10 cellular contexts compared by ENCODE assay signal in genomic region chrX:72105436-72105835, GRCh38. TPM values are rescaled to one million over a fixed set of nuclear protein-coding genes. Genes with fewer than 3 reads are reported as not detected.
DNase-seq lines count a peak whose midpoint lies in the region; ATAC-seq and TF ChIP-seq lines count a peak whose summit lies in the region.
"Had no signal": no experiment of that assay in that cellular context is flagged by ENCODE, and none has a peak within 500 bp of the region (broad histone marks: within the 10 kb centered on the region; RNA-seq: fewer than 3 reads in every experiment).

No MANE protein-coding gene starts in this region.

- H3K4me1 Mint-ChIP-seq in CD8-positive, alpha-beta T cell (ENCODE audit: low read depth): peaks cover 49% of the 10 kb centered on the region
- peaks cover 26% of the 10 kb centered on the region for H3K4me1 Mint-ChIP-seq in activated T-helper 2 cell treated with anti-CD3 and anti-CD28 coated beads, Interferon-gamma antibody, Interleukin-2, Interleukin-4, amounts not matched to agents 10 μg/mL and 5 μg/mL and 100 μg/mL, durations not matched to agents 14 hours and 24 hours and 36 hours (ENCODE audit: low read depth)
- peaks cover 3% of the 10 kb centered on the region for H3K4me1 Mint-ChIP-seq in type B pancreatic cell (ENCODE audit: unreplicated experiment)

- peak overlapping the region; percentile 34 for H3K27ac ChIP-seq in CD8-positive, alpha-beta T cell (ENCODE audit: low read depth, low read length)
- H3K27ac ChIP-seq: esophagus squamous epithelium had no signal

- peaks cover 16% of the 10 kb centered on the region for H3K27me3 Mint-ChIP-seq in CD8-positive, alpha-beta T cell (ENCODE audit: low read depth)
- H3K27me3 Mint-ChIP-seq in activated T-helper 2 cell treated with anti-CD3 and anti-CD28 coated beads, Interferon-gamma antibody, Interleukin-2, Interleukin-4, amounts not matched to agents 10 μg/mL and 5 μg/mL and 100 μg/mL, durations not matched to agents 14 hours and 24 hours and 36 hours (ENCODE audit: low read depth): peaks cover 42% of the 10 kb centered on the region
- peaks cover 5% of the 10 kb centered on the region for H3K27me3 Mint-ChIP-seq in type B pancreatic cell

- TF ChIP-seq CTCF in CD8-positive, alpha-beta T cell (IDR thresholded peaks at IDR 0.05): no peak
- no peak for TF ChIP-seq CTCF in type B pancreatic cell (conservative IDR thresholded peaks at IDR 0.05)

- intact Hi-C loops in CD8-positive, alpha-beta T cell (cut with DNase I, micrococcal nuclease): no loop called here
- intact Hi-C loops in activated T-helper 2 cell treated with anti-CD3 and anti-CD28 coated beads, Interferon-gamma antibody, Interleukin-2, Interleukin-4, amounts not matched to agents 10 μg/mL and 5 μg/mL and 100 μg/mL, durations not matched to agents 14 hours and 24 hours and 36 hours (cut with micrococcal nuclease): no loop called here

- ATAC-seq in CD8-positive, alpha-beta T cell: peak; percentile 76
- ATAC-seq in GM19452 (IDR thresholded peaks at IDR 0.05; ENCODE audit: unreplicated experiment): peak; percentile 63
- ATAC-seq in HG03354 (IDR thresholded peaks at IDR 0.05; ENCODE audit: poor library complexity, severe bottlenecking, unreplicated experiment): peak; percentile 55
- ATAC-seq in GM21825 (IDR thresholded peaks at IDR 0.05; ENCODE audit: unreplicated experiment): no peak

- POLR2A ChIA-PET in CD8-positive, alpha-beta T cell (lab: Charles Lee): interaction anchor here (0.7 kb wide), 1 partner anchor 123 kb away, joined by 3 read pairs; no protein-coding TSS in a partner anchor

- peak overlapping the region; percentile 78 for H3K27ac Mint-ChIP-seq in CD8-positive, alpha-beta T cell
- H3K27ac Mint-ChIP-seq in activated T-helper 2 cell treated with anti-CD3 and anti-CD28 coated beads, Interferon-gamma antibody, Interleukin-2, Interleukin-4, amounts not matched to agents 10 μg/mL and 5 μg/mL and 100 μg/mL, durations not matched to agents 14 hours and 24 hours and 36 hours: no peak overlapping the region
- H3K27ac Mint-ChIP-seq in type B pancreatic cell: no peak overlapping the region

- H3K36me3 ChIP-seq in CD8-positive, alpha-beta T cell (ENCODE audit: insufficient read depth, low read length): no peaks in the 10 kb centered on the region
- H3K36me3 ChIP-seq: esophagus squamous epithelium had no signal

- peak in 6 of 7 experiments; percentile 22 to 73 (median 52) for DNase-seq in CD8-positive, alpha-beta T cell
- DNase-seq in activated T-helper 2 cell treated with anti-CD3 and anti-CD28 coated beads, Interferon-gamma antibody, Interleukin-2, Interleukin-4, amounts not matched to agents 10 μg/mL and 5 μg/mL and 100 μg/mL, durations not matched to agents 14 hours and 24 hours and 36 hours (ENCODE audit: low spot score): peak; percentile 51
- DNase-seq in KG1 (lab: John Stamatoyannopoulos, UW) (no peak), type B pancreatic cell (ENCODE audit: extremely low spot score, unreplicated experiment) (no peak), DMS 273 treated with DMSO at 0.1 percent for 48 hours (lab: John Stamatoyannopoulos, UW) (no peak)
- DNase-seq: esophagus squamous epithelium, midbrain had no signal

- peaks cover 36% of the 10 kb centered on the region for H3K4me1 ChIP-seq in CD8-positive, alpha-beta T cell (ENCODE audit: insufficient read depth, low read length)

- no peaks in the 10 kb centered on the region for H3K36me3 Mint-ChIP-seq in CD8-positive, alpha-beta T cell
- no peaks in the 10 kb centered on the region for H3K36me3 Mint-ChIP-seq in activated T-helper 2 cell treated with anti-CD3 and anti-CD28 coated beads, Interferon-gamma antibody, Interleukin-2, Interleukin-4, amounts not matched to agents 10 μg/mL and 5 μg/mL and 100 μg/mL, durations not matched to agents 14 hours and 24 hours and 36 hours (ENCODE audit: low read depth)
- H3K36me3 Mint-ChIP-seq in type B pancreatic cell: peaks cover 6% of the 10 kb centered on the region

- H3K9me3 ChIP-seq in CD8-positive, alpha-beta T cell (ENCODE audit: low read length): no peaks in the 10 kb centered on the region
- H3K9me3 ChIP-seq: esophagus squamous epithelium had no signal

- H3K9me3 Mint-ChIP-seq in CD8-positive, alpha-beta T cell: no peaks in the 10 kb centered on the region
- no peaks in the 10 kb centered on the region for H3K9me3 Mint-ChIP-seq in activated T-helper 2 cell treated with anti-CD3 and anti-CD28 coated beads, Interferon-gamma antibody, Interleukin-2, Interleukin-4, amounts not matched to agents 10 μg/mL and 5 μg/mL and 100 μg/mL, durations not matched to agents 14 hours and 24 hours and 36 hours
- peaks cover 9% of the 10 kb centered on the region for H3K9me3 Mint-ChIP-seq in type B pancreatic cell

- no peaks in the 10 kb centered on the region for H3K27me3 ChIP-seq in CD8-positive, alpha-beta T cell (ENCODE audit: insufficient read depth, low read length)

- no peak overlapping the region for H3K4me3 ChIP-seq in CD8-positive, alpha-beta T cell (ENCODE audit: low read depth, low read length)
- H3K4me3 ChIP-seq: esophagus squamous epithelium had no signal

- H3K4me3 Mint-ChIP-seq in CD8-positive, alpha-beta T cell: no peak overlapping the region
- no peak overlapping the region for H3K4me3 Mint-ChIP-seq in activated T-helper 2 cell treated with anti-CD3 and anti-CD28 coated beads, Interferon-gamma antibody, Interleukin-2, Interleukin-4, amounts not matched to agents 10 μg/mL and 5 μg/mL and 100 μg/mL, durations not matched to agents 14 hours and 24 hours and 36 hours (ENCODE audit: low read depth)
- no peak overlapping the region for H3K4me3 Mint-ChIP-seq in type B pancreatic cell

- CTCF ChIA-PET in CD8-positive, alpha-beta T cell (lab: Charles Lee): interaction anchor here (0.5 to 0.7 kb wide), 2 partner anchors 10 to 48 kb away, joined by 3 read pairs; no protein-coding TSS in a partner anchor

RNA-seq across cellular contexts. Expression of gene RTL5, which starts 26.3 kb away (rescaled TPM):
- 1 to 10 TPM in 1 of 2 experiments, under 1 TPM in 1; 0.52 to 1.1 TPM for total RNA-seq in CD8-positive, alpha-beta T cell
- total RNA-seq in activated T-helper 2 cell treated with anti-CD3 and anti-CD28 coated beads, Interferon-gamma antibody, Interleukin-2, Interleukin-4, amounts not matched to agents 10 μg/mL and 5 μg/mL and 100 μg/mL, durations not matched to agents 14 hours and 24 hours and 36 hours: 0.23 and 0.25 TPM in 2 replicates
- 16.1 and 21.9 TPM in 2 replicates for total RNA-seq in type B pancreatic cell (ENCODE audit: low replicate concordance)

Comparison
In these comparisons a context has a peak if more than half of its experiments do, and no peak if none do; other contexts are left out.
1. DNase-seq: peak in CD8-positive, alpha-beta T cell (6 of 7) and activated T-helper 2 cell treated with anti-CD3 and anti-CD28 coated beads, Interferon-gamma antibody, Interleukin-2, Interleukin-4, amounts not matched to agents 10 μg/mL and 5 μg/mL and 100 μg/mL, durations not matched to agents 14 hours and 24 hours and 36 hours (single experiment); none in KG1 (single experiment), type B pancreatic cell (single experiment) and DMS 273 treated with DMSO at 0.1 percent for 48 hours (single experiment).